Comparison of ENCODE assay signal across 8 cellular contexts in genomic region chr14:53306267-53306721, GRCh38.
A peak's percentile ranks its signal among the peaks of the same experiment; 100 is the strongest.
DNase-seq lines count a peak whose midpoint lies in the region; ATAC-seq and TF ChIP-seq lines count a peak whose summit lies in the region.

No MANE protein-coding gene starts in this region.

- peaks cover 67% of the 10 kb centered on the region for H3K79me2 ChIP-seq in DND-41 (ENCODE audit: insufficient read depth, low read length)

- H3K9me3 Mint-ChIP-seq in progenitor cell of endocrine pancreas (ENCODE audit: low read depth) = peaks cover 24% of the 10 kb centered on the region

- intact Hi-C loops in adrenal gland (cut with DNase I) = loop anchor here in 1 of 2 donors (10.0 kb wide), 1 partner anchor 481 kb away; no protein-coding TSS in a partner anchor
- intact Hi-C loops in heart left ventricle (cut with DNase I) = loop anchor here in 8 of 10 donors (1.0 to 10.0 kb wide), 6 partner anchors 251 to 484 kb away; no protein-coding TSS in a partner anchor

- H3K27me3 ChIP-seq in DND-41 (ENCODE audit: insufficient read depth, low read length, poor library complexity) (no peaks in the 10 kb centered on the region), adrenal gland (no peaks in the 10 kb centered on the region), heart left ventricle (no peaks in the 10 kb centered on the region)

- no peaks in the 10 kb centered on the region for H3K27me3 Mint-ChIP-seq in progenitor cell of endocrine pancreas

- H3K9me3 ChIP-seq in DND-41 (ENCODE audit: insufficient read depth, low read length, severe bottlenecking) = peaks cover 26% of the 10 kb centered on the region
- no peaks in the 10 kb centered on the region for H3K9me3 ChIP-seq in adrenal gland (replicated peaks in 1 of 3)
- H3K9me3 ChIP-seq in heart left ventricle = peaks cover 0 to 5% (median 0%) of the 10 kb centered on the region in 12 donors

- peaks cover 1% of the 10 kb centered on the region for H3K4me1 Mint-ChIP-seq in progenitor cell of endocrine pancreas (ENCODE audit: low read depth)

- DNase-seq in DND-41 (peak; percentile 64), HuH-7.5 (ENCODE audit: low spot score) (peak; percentile 29), RPMI8226 (peak; percentile 33), adrenal gland (peak; percentile 68 to 84 (median 75)), heart left ventricle (peak; percentile 52 to 73 (median 64)), progenitor cell of endocrine pancreas (ENCODE audit: low spot score, unreplicated experiment) (peak; percentile 18)

- H3K4me2 ChIP-seq in DND-41 (ENCODE audit: insufficient read depth, low read length) = peak overlapping the region; percentile 24; the same call in 1 of the 2 replicates

- no peaks in the 10 kb centered on the region for H4K20me1 ChIP-seq in DND-41 (ENCODE audit: insufficient read depth, low read length)

- H3K27ac ChIP-seq in DND-41 (ENCODE audit: low read length) = peak overlapping the region; percentile 67
- H3K27ac ChIP-seq in adrenal gland = peak overlapping the region in 4 of 5 donors; percentile 44 to 83 (median 60)
- peak overlapping the region in 10 of 12 donors; percentile 8 to 68 (median 44) for H3K27ac ChIP-seq in heart left ventricle

- peak; percentile 91 for ATAC-seq in DND-41 (ENCODE audit: insufficient read depth, low read depth)
- peak; percentile 51 to 85 (median 76) for ATAC-seq in heart left ventricle
- ATAC-seq in HG03571 (IDR thresholded peaks at IDR 0.05; ENCODE audit: unreplicated experiment) = no peak
- ATAC-seq in GM21825 (IDR thresholded peaks at IDR 0.05; ENCODE audit: unreplicated experiment) = no peak

- 1 to 2% (median 1%) methylated on average over 11 of the region's 11 CpGs for WGBS in adrenal gland, 4 donors
- 7 to 14% (median 9%) methylated on average over 11 of the region's 11 CpGs for WGBS in heart left ventricle, 4 donors

- peaks cover 21% of the 10 kb centered on the region for H3K36me3 ChIP-seq in DND-41 (ENCODE audit: insufficient read depth, low read length)
- no peaks in the 10 kb centered on the region for H3K36me3 ChIP-seq in adrenal gland (replicated peaks in 1 of 2)
- H3K36me3 ChIP-seq in heart left ventricle = no peaks in the 10 kb centered on the region

- H3K4me3 Mint-ChIP-seq in progenitor cell of endocrine pancreas (ENCODE audit: low read depth) = peak overlapping the region; percentile 25

- H3K9ac ChIP-seq in DND-41 (ENCODE audit: low read depth, low read length) = no peak overlapping the region

- no peak overlapping the region for H3K4me3 ChIP-seq in DND-41 (ENCODE audit: low read depth in 1 of 2, low read length in 2 of 2)
- peak overlapping the region in 2 of 4 donors; percentile 1 to 51 for H3K4me3 ChIP-seq in adrenal gland
- H3K4me3 ChIP-seq in heart left ventricle = peak overlapping the region in 10 of 12 donors; percentile 26 to 57 (median 42)

- peaks cover 12% of the 10 kb centered on the region for H3K4me1 ChIP-seq in DND-41 (ENCODE audit: insufficient read depth, low read length)
- H3K4me1 ChIP-seq in adrenal gland (replicated peaks in 1 of 2) = peaks cover 6% of the 10 kb centered on the region in 2 donors
- peaks cover 0 to 21% (median 4%) of the 10 kb centered on the region in 12 donors for H3K4me1 ChIP-seq in heart left ventricle

- no peak overlapping the region for H3K27ac Mint-ChIP-seq in progenitor cell of endocrine pancreas

- TF ChIP-seq CTCF in DND-41 (IDR thresholded peaks at IDR 0.05; ENCODE audit: borderline replicate concordance, extremely low read depth, low read length, poor library complexity, severe bottlenecking) (peak; percentile 81), adrenal gland (IDR thresholded peaks at IDR 0.05) (peak; percentile 69 to 95 (median 88)), heart left ventricle (IDR thresholded peaks at IDR 0.05) (peak; percentile 70 to 89 (median 78)), progenitor cell of endocrine pancreas (IDR thresholded peaks at IDR 0.05; ENCODE audit: unreplicated experiment) (peak; percentile 89)

- TF ChIP-seq POLR2A in adrenal gland (IDR thresholded peaks at IDR 0.05) (no peak), heart left ventricle (IDR thresholded peaks at IDR 0.05) (no peak)

- H3K36me3 Mint-ChIP-seq in progenitor cell of endocrine pancreas (ENCODE audit: insufficient read depth) = peaks cover 5% of the 10 kb centered on the region

- peak overlapping the region; percentile 44; the same call in 1 of the 2 replicates for H2AFZ ChIP-seq in DND-41 (ENCODE audit: low read depth, low read length)

Comparison
In these comparisons a context has a peak if more than half of its experiments do, and no peak if none do; other contexts are left out.
1. ATAC-seq: peak in DND-41 (single experiment) and heart left ventricle (4 of 4); none in HG03571 (single experiment) and GM21825 (single experiment).
2. DNase-seq: peak in every context shown above with its lines; median percentile 75 in adrenal gland; 64 in DND-41; 64 in heart left ventricle; 33 in RPMI8226; 29 in HuH-7.5; 18 in progenitor cell of endocrine pancreas.
3. H3K4me3 ChIP-seq: peak in heart left ventricle (10 of 12); none in DND-41 (0 of 2).
4. Peak in every context shown above with its lines, with median percentiles within 50 percentile points of each other: H3K27ac ChIP-seq and CTCF ChIP-seq.